In the genomic region with DNA sequence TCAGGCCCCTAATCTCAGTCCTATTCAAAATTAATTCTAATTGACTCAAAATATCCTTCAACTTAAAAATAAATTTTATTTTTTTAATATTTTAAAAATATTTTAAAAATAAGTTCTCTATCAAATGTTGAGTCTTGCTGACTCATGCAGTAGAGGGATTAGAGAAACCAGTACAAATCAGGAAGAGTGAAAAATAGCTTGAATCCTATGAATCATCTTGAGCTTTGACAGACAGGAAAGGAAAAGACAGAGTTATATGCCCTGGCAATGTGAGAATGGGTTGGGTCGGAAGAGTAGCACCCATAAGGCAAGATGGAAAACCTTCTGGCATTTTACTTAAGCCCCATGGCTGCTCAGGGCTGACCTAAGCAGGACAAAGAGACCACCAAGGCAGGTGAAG, we compare ENCODE assay signal across 1 cellular context.
TF ChIP-seq lines count a peak whose summit lies in the region.

No MANE protein-coding gene starts in this region.

TF ChIP-seq in SK-N-SH, 30 proteins besides CTCF, POLR2A, EP300 and RAD21 (continued from another document):
- peak; percentile 50; the same call in 1 of the 2 replicates for TF ChIP-seq FOSL2 (IDR thresholded peaks at IDR 0.05; ENCODE audit: borderline replicate concordance, low read depth)
- peak; percentile 22; the same call in 1 of the 2 replicates for TF ChIP-seq ELF1 (IDR thresholded peaks at IDR 0.05)
- TF ChIP-seq NFIC (IDR thresholded peaks at IDR 0.05; ENCODE audit: borderline replicate concordance) = 0 out of 2 replicates have a peak, but pooled peaks have one; percentile 18
- peak; percentile 28; the same call in 1 of the 2 replicates for TF ChIP-seq JUND (IDR thresholded peaks at IDR 0.05)
- TF ChIP-seq SMC3 (IDR thresholded peaks at IDR 0.05; ENCODE audit: low read depth, low read length) = no peak
- TF ChIP-seq, protein P1, sequence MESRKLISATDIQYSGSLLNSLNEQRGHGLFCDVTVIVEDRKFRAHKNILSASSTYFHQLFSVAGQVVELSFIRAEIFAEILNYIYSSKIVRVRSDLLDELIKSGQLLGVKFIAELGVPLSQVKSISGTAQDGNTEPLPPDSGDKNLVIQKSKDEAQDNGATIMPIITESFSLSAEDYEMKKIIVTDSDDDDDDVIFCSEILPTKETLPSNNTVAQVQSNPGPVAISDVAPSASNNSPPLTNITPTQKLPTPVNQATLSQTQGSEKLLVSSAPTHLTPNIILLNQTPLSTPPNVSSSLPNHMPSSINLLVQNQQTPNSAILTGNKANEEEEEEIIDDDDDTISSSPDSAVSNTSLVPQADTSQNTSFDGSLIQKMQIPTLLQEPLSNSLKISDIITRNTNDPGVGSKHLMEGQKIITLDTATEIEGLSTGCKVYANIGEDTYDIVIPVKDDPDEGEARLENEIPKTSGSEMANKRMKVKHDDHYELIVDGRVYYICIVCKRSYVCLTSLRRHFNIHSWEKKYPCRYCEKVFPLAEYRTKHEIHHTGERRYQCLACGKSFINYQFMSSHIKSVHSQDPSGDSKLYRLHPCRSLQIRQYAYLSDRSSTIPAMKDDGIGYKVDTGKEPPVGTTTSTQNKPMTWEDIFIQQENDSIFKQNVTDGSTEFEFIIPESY (IDR thresholded peaks at IDR 0.05; ENCODE audit: borderline replicate concordance, low read depth) = no peak
- no peak for TF ChIP-seq GABPA (IDR thresholded peaks at IDR 0.05; ENCODE audit: low read depth)
- TF ChIP-seq, protein P2, sequence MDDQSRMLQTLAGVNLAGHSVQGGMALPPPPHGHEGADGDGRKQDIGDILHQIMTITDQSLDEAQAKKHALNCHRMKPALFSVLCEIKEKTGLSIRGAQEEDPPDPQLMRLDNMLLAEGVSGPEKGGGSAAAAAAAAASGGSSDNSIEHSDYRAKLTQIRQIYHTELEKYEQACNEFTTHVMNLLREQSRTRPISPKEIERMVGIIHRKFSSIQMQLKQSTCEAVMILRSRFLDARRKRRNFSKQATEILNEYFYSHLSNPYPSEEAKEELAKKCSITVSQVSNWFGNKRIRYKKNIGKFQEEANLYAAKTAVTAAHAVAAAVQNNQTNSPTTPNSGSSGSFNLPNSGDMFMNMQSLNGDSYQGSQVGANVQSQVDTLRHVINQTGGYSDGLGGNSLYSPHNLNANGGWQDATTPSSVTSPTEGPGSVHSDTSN (IDR thresholded peaks at IDR 0.05) = peak; percentile 84
- TF ChIP-seq TEAD4 (IDR thresholded peaks at IDR 0.05; ENCODE audit: borderline replicate concordance, insufficient read depth) = no peak
- TF ChIP-seq MXI1 (IDR thresholded peaks at IDR 0.05; ENCODE audit: low read depth, low read length) = no peak
